In genomic region chr11:61828379-61828628, GRCh38 we compare ENCODE assay signal across 8 cellular contexts. TPM values are rescaled to one million over a fixed set of nuclear protein-coding genes. Genes with fewer than 3 reads are reported as not detected.
A peak's percentile ranks its signal among the peaks of the same experiment; 100 is the strongest.
DNase-seq lines count a peak whose midpoint lies in the region; ATAC-seq, FAIRE-seq and TF ChIP-seq lines count a peak whose summit lies in the region.

No MANE protein-coding gene starts in this region.

- peaks cover 53% of the 10 kb centered on the region for H3K79me2 ChIP-seq in neural cell (replicated peaks; ENCODE audit: insufficient read depth, low read length)

- peak overlapping the region; percentile 68 for H3K4me3 ChIP-seq in HUES48 (ENCODE audit: low read depth, low read length)
- peak overlapping the region; percentile 57 to 93 (median 76) for H3K4me3 ChIP-seq in dorsolateral prefrontal cortex
- H3K4me3 ChIP-seq in neural cell (ENCODE audit: low read length) = peak overlapping the region; percentile 100

- no peak for TF ChIP-seq CTCF in CD4-positive, alpha-beta T cell (IDR thresholded peaks at IDR 0.05)
- TF ChIP-seq CTCF in dorsolateral prefrontal cortex (IDR thresholded peaks at IDR 0.05 in 54 of 56, conservative IDR thresholded peaks at IDR 0.05 in 2 of 56; ENCODE audit: low read depth in 1 of 56, partially characterized antibody in 56 of 56) (no peak), neural cell (IDR thresholded peaks at IDR 0.05; ENCODE audit: poor library complexity, severe bottlenecking) (no peak)

- peaks cover 8% of the 10 kb centered on the region for H4K20me1 ChIP-seq in neural cell (ENCODE audit: insufficient read depth)

- peaks cover 67% of the 10 kb centered on the region for H3K27me3 Mint-ChIP-seq in CD4-positive, alpha-beta T cell

- peaks cover 15% of the 10 kb centered on the region for H3K27me3 ChIP-seq in CD4-positive, alpha-beta T cell (ENCODE audit: control insufficient read depth, insufficient read depth, low read length)
- H3K27me3 ChIP-seq in HUES48 (ENCODE audit: control insufficient read depth, insufficient read depth, low read length) (no peaks in the 10 kb centered on the region), dorsolateral prefrontal cortex (no peaks in the 10 kb centered on the region), neural cell (ENCODE audit: insufficient read depth, low read depth, low read length) (no peaks in the 10 kb centered on the region)

- intact Hi-C loops in CD4-positive, alpha-beta T cell (cut with DNase I, micrococcal nuclease) = no loop called here
- intact Hi-C loops in dorsolateral prefrontal cortex (cut with DNase I) = loop anchor here in 1 of 2 donors (1.0 kb wide), 1 partner anchor 12 kb away; no protein-coding TSS in a partner anchor

- no peak overlapping the region for H3K27ac Mint-ChIP-seq in CD4-positive, alpha-beta T cell

- no peak overlapping the region for H3K27ac ChIP-seq in CD4-positive, alpha-beta T cell (ENCODE audit: low read depth, low read length)
- H3K27ac ChIP-seq in HUES48 (ENCODE audit: low read depth, low read length) (peak overlapping the region; percentile 93), dorsolateral prefrontal cortex (peak overlapping the region in 58 of 59 donors; percentile 63 to 98 (median 90)), neural cell (ENCODE audit: low read length) (peak overlapping the region; percentile 100)

- H3K36me3 ChIP-seq in HUES48 (ENCODE audit: control insufficient read depth, insufficient read depth, low read length) (peaks cover 11% of the 10 kb centered on the region), neural cell (ENCODE audit: insufficient read depth, low read length) (no peaks in the 10 kb centered on the region)

- ATAC-seq in CD4-positive, alpha-beta T cell (ENCODE audit: poor library complexity) = no peak
- no peak for ATAC-seq in GM18870 (IDR thresholded peaks at IDR 0.05; ENCODE audit: unreplicated experiment)

- FAIRE-seq in HTR-8/SVneo (lab: Jason Lieb, UNC) = no peak

- H3K36me3 Mint-ChIP-seq in CD4-positive, alpha-beta T cell (ENCODE audit: low read depth) = no peaks in the 10 kb centered on the region

- no peaks in the 10 kb centered on the region for H3K9me3 Mint-ChIP-seq in CD4-positive, alpha-beta T cell

- H3K4me2 ChIP-seq in neural cell (ENCODE audit: low read length) = peak overlapping the region; percentile 24

- TF ChIP-seq RAD21 in neural cell (conservative IDR thresholded peaks at IDR 0.05) = no peak

- DNase-seq in CD4-positive, alpha-beta T cell = peak in 1 of 10 experiments; percentile 6
- DNase-seq in dorsolateral prefrontal cortex = no peak
- DNase-seq in mucosa of gallbladder (ENCODE audit: low spot score) = no peak
- DNase-seq in UCSD-AML1 (lab: John Stamatoyannopoulos, UW; ENCODE audit: unreplicated experiment) = no peak
- DNase-seq in HTR-8/SVneo (ENCODE audit: insufficient read length, low spot score) = no peak

- CTCF ChIA-PET in CD4-positive, alpha-beta T cell (lab: Charles Lee) = interaction anchor here (1.5 to 3.7 kb wide), 3 partner anchors 12 to 254 kb away, joined by 4 to 18 read pairs (median 12); partner anchors contain the start of gene FADS1

- POLR2A ChIA-PET in CD4-positive, alpha-beta T cell (lab: Charles Lee) = interaction anchor here (1.4 kb wide), 1 partner anchor 14 kb away, joined by 3 read pairs; no protein-coding TSS in a partner anchor

- TF ChIP-seq EP300 in neural cell (conservative IDR thresholded peaks at IDR 0.05; ENCODE audit: poor library complexity, severe bottlenecking) = no peak

- peak overlapping the region; percentile 65 for H2AFZ ChIP-seq in neural cell (ENCODE audit: low read depth, low read length)

- H3K9me2 ChIP-seq in neural cell (ENCODE audit: insufficient read depth, low read length) = no peaks in the 10 kb centered on the region

- H3F3A ChIP-seq in neural cell (ENCODE audit: insufficient read depth, low read length, poor library complexity, severe bottlenecking) = peaks cover 8% of the 10 kb centered on the region

- peaks cover 17% of the 10 kb centered on the region for H3K4me1 Mint-ChIP-seq in CD4-positive, alpha-beta T cell (ENCODE audit: low read depth)

- no peaks in the 10 kb centered on the region for H3K9me3 ChIP-seq in CD4-positive, alpha-beta T cell (ENCODE audit: control insufficient read depth, low read length)
- H3K9me3 ChIP-seq in HUES48 (ENCODE audit: control insufficient read depth, insufficient read depth, low read length) = no peaks in the 10 kb centered on the region
- H3K9me3 ChIP-seq in neural cell (ENCODE audit: low read length) = no peaks in the 10 kb centered on the region

- H3K4me3 Mint-ChIP-seq in CD4-positive, alpha-beta T cell = peak overlapping the region; percentile 85

- H3K9ac ChIP-seq in HUES48 (ENCODE audit: low read depth, low read length) (peak overlapping the region; percentile 64), neural cell (ENCODE audit: low read length) (peak overlapping the region; percentile 100)

- H3K4me1 ChIP-seq in HUES48 (ENCODE audit: control insufficient read depth, insufficient read depth, low read length) = peaks cover 28% of the 10 kb centered on the region

TF ChIP-seq in neural cell, 6 proteins besides CTCF, POLR2A, EP300 and RAD21:
- TF ChIP-seq EZH2 (IDR thresholded peaks at IDR 0.05; ENCODE audit: borderline replicate concordance, insufficient read depth, low read length, poor library complexity, severe bottlenecking) = no peak
- no peak for TF ChIP-seq MXI1 (conservative IDR thresholded peaks at IDR 0.05; ENCODE audit: poor library complexity, severe bottlenecking)
- no peak for TF ChIP-seq POLR2AphosphoS5 (IDR thresholded peaks at IDR 0.05)
- TF ChIP-seq, protein P1, sequence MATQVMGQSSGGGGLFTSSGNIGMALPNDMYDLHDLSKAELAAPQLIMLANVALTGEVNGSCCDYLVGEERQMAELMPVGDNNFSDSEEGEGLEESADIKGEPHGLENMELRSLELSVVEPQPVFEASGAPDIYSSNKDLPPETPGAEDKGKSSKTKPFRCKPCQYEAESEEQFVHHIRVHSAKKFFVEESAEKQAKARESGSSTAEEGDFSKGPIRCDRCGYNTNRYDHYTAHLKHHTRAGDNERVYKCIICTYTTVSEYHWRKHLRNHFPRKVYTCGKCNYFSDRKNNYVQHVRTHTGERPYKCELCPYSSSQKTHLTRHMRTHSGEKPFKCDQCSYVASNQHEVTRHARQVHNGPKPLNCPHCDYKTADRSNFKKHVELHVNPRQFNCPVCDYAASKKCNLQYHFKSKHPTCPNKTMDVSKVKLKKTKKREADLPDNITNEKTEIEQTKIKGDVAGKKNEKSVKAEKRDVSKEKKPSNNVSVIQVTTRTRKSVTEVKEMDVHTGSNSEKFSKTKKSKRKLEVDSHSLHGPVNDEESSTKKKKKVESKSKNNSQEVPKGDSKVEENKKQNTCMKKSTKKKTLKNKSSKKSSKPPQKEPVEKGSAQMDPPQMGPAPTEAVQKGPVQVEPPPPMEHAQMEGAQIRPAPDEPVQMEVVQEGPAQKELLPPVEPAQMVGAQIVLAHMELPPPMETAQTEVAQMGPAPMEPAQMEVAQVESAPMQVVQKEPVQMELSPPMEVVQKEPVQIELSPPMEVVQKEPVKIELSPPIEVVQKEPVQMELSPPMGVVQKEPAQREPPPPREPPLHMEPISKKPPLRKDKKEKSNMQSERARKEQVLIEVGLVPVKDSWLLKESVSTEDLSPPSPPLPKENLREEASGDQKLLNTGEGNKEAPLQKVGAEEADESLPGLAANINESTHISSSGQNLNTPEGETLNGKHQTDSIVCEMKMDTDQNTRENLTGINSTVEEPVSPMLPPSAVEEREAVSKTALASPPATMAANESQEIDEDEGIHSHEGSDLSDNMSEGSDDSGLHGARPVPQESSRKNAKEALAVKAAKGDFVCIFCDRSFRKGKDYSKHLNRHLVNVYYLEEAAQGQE (IDR thresholded peaks at IDR 0.05; ENCODE audit: borderline replicate concordance) = peak; percentile 41
- TF ChIP-seq SMC3 (conservative IDR thresholded peaks at IDR 0.05; ENCODE audit: poor library complexity) = no peak
- TF ChIP-seq TAF1 (IDR thresholded peaks at IDR 0.05; ENCODE audit: low read depth) = no peak

RNA-seq across cellular contexts. Expression of gene FADS2, which starts 0.2 kb away (rescaled TPM):
- total RNA-seq in CD4-positive, alpha-beta T cell = under 1 TPM; 0.08 to 0.33 TPM
- total RNA-seq in dorsolateral prefrontal cortex (100 to 1,000 TPM in 112 of 120 experiments, 10 to 100 TPM in 8; 72.8 to 347 (median 162) TPM), mucosa of gallbladder (34.5 TPM)
- polyA plus RNA-seq in neural cell = 145 and 152 TPM in 2 replicates
- polyA minus RNA-seq in neural cell = 211 and 242 TPM in 2 replicates

RNA-seq across cellular contexts. Expression of gene FADS1, which starts 11.5 kb away (rescaled TPM):
- total RNA-seq in CD4-positive, alpha-beta T cell = under 1 TPM; 0.56 to 0.77 TPM
- 100 to 1,000 TPM in 23 of 120 experiments, 10 to 100 TPM in 97; 47.3 to 195 (median 80.7) TPM for total RNA-seq in dorsolateral prefrontal cortex
- 102 and 119 TPM in 2 replicates for polyA plus RNA-seq in neural cell
- polyA minus RNA-seq in neural cell = 150 and 199 TPM in 2 replicates
- total RNA-seq in mucosa of gallbladder = 23.4 TPM

RNA-seq across cellular contexts. Expression of gene FEN1, which starts 35.6 kb away (rescaled TPM):
- 1 to 10 TPM; 7.5 to 9.1 TPM for total RNA-seq in CD4-positive, alpha-beta T cell
- total RNA-seq in dorsolateral prefrontal cortex (10 to 100 TPM in 100 of 120 experiments, 1 to 10 TPM in 20; 4.7 to 24.3 (median 13.8) TPM), mucosa of gallbladder (7.7 TPM)
- 27.2 and 33.9 TPM in 2 replicates for polyA plus RNA-seq in neural cell
- polyA minus RNA-seq in neural cell = 22.6 and 23.3 TPM in 2 replicates

RNA-seq across cellular contexts. Expression of gene TMEM258, which starts 35.9 kb away (rescaled TPM):
- total RNA-seq in CD4-positive, alpha-beta T cell = 10 to 100 TPM; 55.2 to 56.0 TPM
- total RNA-seq in dorsolateral prefrontal cortex = 100 to 1,000 TPM in 1 of 120 experiments, 10 to 100 TPM in 119; 40.6 to 123 (median 65.5) TPM
- 134 and 141 TPM in 2 replicates for polyA plus RNA-seq in neural cell
- polyA minus RNA-seq in neural cell = 27.8 and 35.9 TPM in 2 replicates
- total RNA-seq in mucosa of gallbladder = 116 TPM

Comparison
In these comparisons a context has a peak if more than half of its experiments do, and no peak if none do; other contexts are left out.
1. RNA of gene FADS2, which starts 0.2 kb away (total RNA-seq): 72.8 to 347 TPM in dorsolateral prefrontal cortex and 34.5 TPM in mucosa of gallbladder (single experiment); 0.08 to 0.33 TPM in CD4-positive, alpha-beta T cell; every median in the first group is over 10 times any median in the second.
2. RNA of gene FADS1, which starts 11.5 kb away (total RNA-seq): 47.3 to 195 TPM in dorsolateral prefrontal cortex and 23.4 TPM in mucosa of gallbladder (single experiment); 0.56 to 0.77 TPM in CD4-positive, alpha-beta T cell; every median in the first group is over 10 times any median in the second.
3. Peak in every context shown above with its lines, with median percentiles within 50 percentile points of each other: H3K4me3 ChIP-seq.